In the genomic region with DNA sequence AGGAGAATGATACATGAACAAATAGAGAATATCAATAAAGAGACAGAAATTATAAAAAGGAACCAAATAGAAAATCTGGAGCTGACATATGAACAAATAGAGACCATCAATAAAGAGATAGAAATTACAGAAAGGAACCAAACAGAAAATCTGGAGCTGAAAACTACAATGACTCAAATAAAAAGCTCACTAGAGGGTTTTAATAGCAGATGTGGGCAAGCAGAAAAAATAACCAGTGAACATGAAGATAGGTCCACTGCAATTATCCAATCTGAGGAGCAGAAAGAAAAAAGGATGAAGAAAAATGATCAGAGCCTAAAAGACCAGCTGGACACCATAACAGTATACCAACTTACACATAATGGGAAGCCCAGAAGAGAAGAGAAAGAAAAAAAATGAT, we compare ENCODE assay signal across 20 cellular contexts.
DNase-seq lines count a peak whose midpoint lies in the region; ATAC-seq, FAIRE-seq and TF ChIP-seq lines count a peak whose summit lies in the region.
"Had no signal": no experiment of that assay in that cellular context is flagged by ENCODE, and none has a peak within 500 bp of the region (broad histone marks: within the 10 kb centered on the region; RNA-seq: fewer than 3 reads in every experiment).

No MANE protein-coding gene starts in this region.

- H3K27me3 Mint-ChIP-seq in stimulated activated naive CD8-positive, alpha-beta T cell treated with anti-CD3 and anti-CD28 coated beads, Interleukin-15, Interleukin-2, amounts not matched to agents 100 ng/mL and 50 ng/mL, for 24 hours, result no peaks in the 10 kb centered on the region
- no peaks in the 10 kb centered on the region for H3K27me3 Mint-ChIP-seq in activated CD4-positive, alpha-beta memory T cell treated with anti-CD3 and anti-CD28 coated beads for 36 hours
- H3K27me3 Mint-ChIP-seq: CD4-positive, CD25-positive, alpha-beta regulatory T cell had no signal

- no peak overlapping the region for H3K4me3 Mint-ChIP-seq in stimulated activated naive CD8-positive, alpha-beta T cell treated with anti-CD3 and anti-CD28 coated beads, Interleukin-15, Interleukin-2, amounts not matched to agents 100 ng/mL and 50 ng/mL, for 24 hours
- H3K4me3 Mint-ChIP-seq in activated CD4-positive, alpha-beta memory T cell treated with anti-CD3 and anti-CD28 coated beads for 36 hours, result no peak overlapping the region
- H3K4me3 Mint-ChIP-seq: CD4-positive, CD25-positive, alpha-beta regulatory T cell; CD8-positive, alpha-beta T cell; GM23338; H9; HFFc6 had no signal

- no peak overlapping the region for H3K4me3 ChIP-seq in HL-60 (replicated peaks; ENCODE audit: insufficient read depth, low read length)
- no peak overlapping the region for H3K4me3 ChIP-seq in K562
- no peak overlapping the region for H3K4me3 ChIP-seq in gastrocnemius medialis
- H3K4me3 ChIP-seq: GM23338 had no signal

- no peak for ATAC-seq in stimulated activated naive CD8-positive, alpha-beta T cell treated with anti-CD3 and anti-CD28 coated beads, Interleukin-15, Interleukin-2, amounts not matched to agents 100 U/mL and 50 U/mL, for 24 hours
- no peak for ATAC-seq in K562
- ATAC-seq in HG02981 (IDR thresholded peaks at IDR 0.05; ENCODE audit: unreplicated experiment), result no peak
- ATAC-seq in gastrocnemius medialis, result no peak
- ATAC-seq: CD8-positive, alpha-beta T cell; GM23338; HCT116 had no signal

- no peaks in the 10 kb centered on the region for H4K20me1 ChIP-seq in K562 (replicated peaks; ENCODE audit: control insufficient read depth, insufficient read depth, low read length)

- POLR2A ChIA-PET in K562 (lab: Yijun Ruan, JAX), result no interaction called here
- POLR2A ChIA-PET in activated CD4-positive, alpha-beta memory T cell treated with anti-CD3 and anti-CD28 coated beads for 36 hours (lab: Charles Lee), result no interaction called here

- BruUV-seq in K562 (replicated peaks; lab: Mats Ljungman, UMichigan), result no TSS peak

- DNase-seq in stimulated activated naive CD8-positive, alpha-beta T cell treated with anti-CD3 and anti-CD28 coated beads, Interleukin-15, Interleukin-2, amounts not matched to agents 100 U/mL and 50 U/mL, for 24 hours, result no peak
- DNase-seq in HL-60 (ENCODE audit: low read depth in 1 of 2, low spot score in 1 of 2) (no peak), NAMALWA (ENCODE audit: low spot score) (peak; percentile 3), K562 (ENCODE audit: extremely low read depth in 1 of 4, low spot score in 3 of 4) (no peak), gastrocnemius medialis (no peak)
- DNase-seq in activated CD4-positive, alpha-beta memory T cell treated with anti-CD3 and anti-CD28 coated beads for 36 hours, result no peak
- DNase-seq: Caco-2; CD4-positive, CD25-positive, alpha-beta regulatory T cell; CD8-positive, alpha-beta T cell; DMS153; DND-41; H9; HFFc6 had no signal

- H3K9me1 ChIP-seq in K562 (ENCODE audit: control insufficient read depth, insufficient read depth, low read length), result no peaks in the 10 kb centered on the region

- CTCF ChIA-PET in K562 (lab: Yijun Ruan, JAX; ENCODE audit: low intra/inter-chr PET ratio), result no interaction called here
- CTCF ChIA-PET in activated CD4-positive, alpha-beta memory T cell treated with anti-CD3 and anti-CD28 coated beads for 36 hours (lab: Charles Lee), result no interaction called here

- H3K4me1 ChIP-seq in K562 (replicated peaks in 1 of 2; ENCODE audit: control insufficient read depth in 2 of 2, insufficient read depth in 2 of 2, low read length in 2 of 2) (no peaks in the 10 kb centered on the region), gastrocnemius medialis (no peaks in the 10 kb centered on the region)
- H3K4me1 ChIP-seq: Caco-2 had no signal

- TF ChIP-seq POLR2A in K562 (conservative IDR thresholded peaks at IDR 0.05) (no peak), gastrocnemius medialis (IDR thresholded peaks at IDR 0.05) (no peak)

- TF ChIP-seq CTCF in HL-60 (IDR thresholded peaks at IDR 0.05; ENCODE audit: insufficient read depth, low read length) (no peak), K562 (IDR thresholded peaks at IDR 0.05 in 2 of 3, conservative IDR thresholded peaks at IDR 0.05 in 1 of 3; ENCODE audit: insufficient read depth in 2 of 3, low read depth in 1 of 3, low read length in 3 of 3) (no peak), gastrocnemius medialis (IDR thresholded peaks at IDR 0.05 in 4 of 5, conservative IDR thresholded peaks at IDR 0.05 in 1 of 5) (no peak)

- no peak overlapping the region for H3K4me2 ChIP-seq in K562 (ENCODE audit: insufficient read depth, low read length)
- H3K4me2 ChIP-seq: GM23338 had no signal

- no peak for TF ChIP-seq EP300 in K562 (IDR thresholded peaks at IDR 0.05; ENCODE audit: low read length)

- H3K27ac Mint-ChIP-seq in stimulated activated naive CD8-positive, alpha-beta T cell treated with anti-CD3 and anti-CD28 coated beads, Interleukin-15, Interleukin-2, amounts not matched to agents 100 ng/mL and 50 ng/mL, for 24 hours, result peak overlapping the region; percentile 18
- no peak overlapping the region for H3K27ac Mint-ChIP-seq in activated CD4-positive, alpha-beta memory T cell treated with anti-CD3 and anti-CD28 coated beads for 36 hours
- H3K27ac Mint-ChIP-seq: CD4-positive, CD25-positive, alpha-beta regulatory T cell; CD8-positive, alpha-beta T cell; GM23338; H9; HFFc6 had no signal

- peaks cover 6% of the 10 kb centered on the region; the same call in 1 of the 2 replicates for H3K9me3 ChIP-seq in K562 (replicated peaks; ENCODE audit: control insufficient read depth, insufficient read depth, low read depth, low read length)
- no peaks in the 10 kb centered on the region for H3K9me3 ChIP-seq in gastrocnemius medialis

- H3K36me3 Mint-ChIP-seq in stimulated activated naive CD8-positive, alpha-beta T cell treated with anti-CD3 and anti-CD28 coated beads, Interleukin-15, Interleukin-2, amounts not matched to agents 100 ng/mL and 50 ng/mL, for 24 hours (ENCODE audit: low read depth), result peaks cover 37% of the 10 kb centered on the region
- peaks cover 34% of the 10 kb centered on the region for H3K36me3 Mint-ChIP-seq in activated CD4-positive, alpha-beta memory T cell treated with anti-CD3 and anti-CD28 coated beads for 36 hours

- H3K9ac ChIP-seq in K562 (ENCODE audit: insufficient read depth in 1 of 2, low read depth in 2 of 2, low read length in 2 of 2), result no peak overlapping the region

- H3K27me3 ChIP-seq in HL-60 (ENCODE audit: insufficient read depth, poor library complexity, severe bottlenecking) (no peaks in the 10 kb centered on the region), K562 (ENCODE audit: control insufficient read depth in 2 of 2, insufficient read depth in 2 of 2, low read length in 2 of 2) (no peaks in the 10 kb centered on the region), gastrocnemius medialis (no peaks in the 10 kb centered on the region)

- H3K4me1 Mint-ChIP-seq in stimulated activated naive CD8-positive, alpha-beta T cell treated with anti-CD3 and anti-CD28 coated beads, Interleukin-15, Interleukin-2, amounts not matched to agents 100 ng/mL and 50 ng/mL, for 24 hours (ENCODE audit: low read depth), result no peaks in the 10 kb centered on the region
- H3K4me1 Mint-ChIP-seq in activated CD4-positive, alpha-beta memory T cell treated with anti-CD3 and anti-CD28 coated beads for 36 hours (ENCODE audit: low read depth), result no peaks in the 10 kb centered on the region

- H3K36me3 ChIP-seq in K562 (ENCODE audit: control insufficient read depth, insufficient read depth, low read length) (peaks cover 3% of the 10 kb centered on the region; the same call in 1 of the 3 replicates), gastrocnemius medialis (peaks cover 0 to 4% of the 10 kb centered on the region in 2 donors)

- H3K79me2 ChIP-seq in K562 (ENCODE audit: control insufficient read depth, insufficient read depth, low read length), result no peaks in the 10 kb centered on the region; the same call in 2 of the 3 replicates

- no peak for TF ChIP-seq RAD21 in K562 (CRISPR knock-in tag; conservative IDR thresholded peaks at IDR 0.05 in 1 of 2, IDR thresholded peaks at IDR 0.05 in 1 of 2)

- intact Hi-C loops in K562 (cut with micrococcal nuclease), result no loop called here
- intact Hi-C loops in activated CD4-positive, alpha-beta memory T cell treated with anti-CD3 and anti-CD28 coated beads for 36 hours (cut with micrococcal nuclease), result no loop called here
- intact Hi-C loops in gastrocnemius medialis (cut with DNase I; ENCODE audit: low total_unique reads), result no loop called here

- H3K9me3 Mint-ChIP-seq in stimulated activated naive CD8-positive, alpha-beta T cell treated with anti-CD3 and anti-CD28 coated beads, Interleukin-15, Interleukin-2, amounts not matched to agents 100 ng/mL and 50 ng/mL, for 24 hours, result peaks cover 21% of the 10 kb centered on the region
- H3K9me3 Mint-ChIP-seq in activated CD4-positive, alpha-beta memory T cell treated with anti-CD3 and anti-CD28 coated beads for 36 hours, result peaks cover 23% of the 10 kb centered on the region

- H3K27ac ChIP-seq in HL-60 (replicated peaks) (peak overlapping the region; percentile 50), K562 (ENCODE audit: extremely low read depth, low read depth, low read length) (no peak overlapping the region), gastrocnemius medialis (no peak overlapping the region)
- H3K27ac ChIP-seq: C4-2B had no signal

- no peak overlapping the region for H2AFZ ChIP-seq in K562 (ENCODE audit: low read depth, low read length)
- H2AFZ ChIP-seq: GM23338 had no signal

- in situ Hi-C loops in K562 (cut with MboI), result no loop called here
- in situ Hi-C loops in gastrocnemius medialis (cut with MboI; ENCODE audit: low sequenced_read_pairs in 4 of 4), result no loop called here

- no peak for FAIRE-seq in K562 (lab: Jason Lieb, UNC)
- FAIRE-seq: G401.6, GM12892 had no signal

TF ChIP-seq in K562, 482 proteins besides CTCF, POLR2A, EP300 and RAD21 (continues in another document):
- no peak for TF ChIP-seq SRSF9 (IDR thresholded peaks at IDR 0.05; ENCODE audit: borderline replicate concordance, low read depth, low read length)
- TF ChIP-seq PTBP1 (IDR thresholded peaks at IDR 0.05; ENCODE audit: low read depth, low read length), result no peak
- TF ChIP-seq, protein P1, sequence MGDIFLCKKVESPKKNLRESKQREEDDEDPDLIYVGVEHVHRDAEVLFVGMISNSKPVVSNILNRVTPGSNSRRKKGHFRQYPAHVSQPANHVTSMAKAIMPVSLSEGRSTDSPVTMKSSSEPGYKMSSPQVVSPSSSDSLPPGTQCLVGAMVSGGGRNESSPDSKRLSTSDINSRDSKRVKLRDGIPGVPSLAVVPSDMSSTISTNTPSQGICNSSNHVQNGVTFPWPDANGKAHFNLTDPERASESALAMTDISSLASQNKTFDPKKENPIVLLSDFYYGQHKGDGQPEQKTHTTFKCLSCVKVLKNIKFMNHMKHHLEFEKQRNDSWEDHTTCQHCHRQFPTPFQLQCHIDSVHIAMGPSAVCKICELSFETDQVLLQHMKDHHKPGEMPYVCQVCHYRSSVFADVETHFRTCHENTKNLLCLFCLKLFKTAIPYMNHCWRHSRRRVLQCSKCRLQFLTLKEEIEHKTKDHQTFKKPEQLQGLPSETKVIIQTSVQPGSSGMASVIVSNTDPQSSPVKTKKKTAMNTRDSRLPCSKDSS (IDR thresholded peaks at IDR 0.05; ENCODE audit: low read depth, partially characterized antibody), result peak; percentile 89
